24 cellular contexts compared by ENCODE assay signal in genomic region chr1:113507552-113508214, GRCh38.
DNase-seq lines count a peak whose midpoint lies in the region; ATAC-seq, FAIRE-seq and TF ChIP-seq lines count a peak whose summit lies in the region.
"Had no signal": no experiment of that assay in that cellular context is flagged by ENCODE, and none has a peak within 500 bp of the region (broad histone marks: within the 10 kb centered on the region; RNA-seq: fewer than 3 reads in every experiment).

No MANE protein-coding gene starts in this region.

- no peaks in the 10 kb centered on the region for H3K36me3 ChIP-seq in body of pancreas (replicated peaks in 1 of 2; ENCODE audit: insufficient read depth in 1 of 2, low read depth in 2 of 2)
- H3K36me3 ChIP-seq in mucosa of descending colon (ENCODE audit: low read depth): no peaks in the 10 kb centered on the region
- H3K36me3 ChIP-seq: BLaER1, HAP-1 had no signal

- peak overlapping the region in 3 of 4 donors; percentile 14 to 61 (median 23) for H3K27ac ChIP-seq in body of pancreas
- H3K27ac ChIP-seq in right cardiac atrium (ENCODE audit: low read length): no peak overlapping the region
- H3K27ac ChIP-seq: 22Rv1, BLaER1, C4-2B had no signal

- peaks cover 0 to 8% (median 0%) of the 10 kb centered on the region in 3 donors for H3K9me3 ChIP-seq in body of pancreas
- H3K9me3 ChIP-seq in mucosa of descending colon: peaks cover 17% of the 10 kb centered on the region
- H3K9me3 ChIP-seq in right cardiac atrium (ENCODE audit: control insufficient read depth, low read length): no peaks in the 10 kb centered on the region

- DNase-seq in H54 (ENCODE audit: insufficient read length, low spot score) (no peak), body of pancreas (no peak), left lobe of liver (ENCODE audit: low spot score) (no peak), mucosa of descending colon (no peak), right cardiac atrium (no peak), NCI-H1436 treated with DMSO at 0.1 percent for 48 hours (lab: John Stamatoyannopoulos, UW) (no peak), DMS79 treated with DMSO at 0.1 percent for 48 hours (lab: John Stamatoyannopoulos, UW) (no peak)
- no peak for DNase-seq in stimulated activated naive B cell treated with anti-CD40 and anti-IgM and Interleukin-4, amounts not matched to agents 10 μg/mL and 1 μg/mL and 100 μg/mL, for 72 hours
- DNase-seq: CD4-positive, alpha-beta T cell; CD8-positive, alpha-beta memory T cell; DMS 273 treated with DMSO at 0.1 percent for 48 hours; DMS79; GF-D8; HFFc6 had no signal

- no peak for TF ChIP-seq POLR2A in H54 (IDR thresholded peaks at IDR 0.05; ENCODE audit: low read depth, low read length)
- no peak for TF ChIP-seq POLR2A in body of pancreas (IDR thresholded peaks at IDR 0.05)

- H3K27me3 ChIP-seq in body of pancreas (no peaks in the 10 kb centered on the region), right cardiac atrium (ENCODE audit: control insufficient read depth, insufficient read depth) (no peaks in the 10 kb centered on the region)
- H3K27me3 ChIP-seq: BLaER1 had no signal

- intact Hi-C loops in body of pancreas (cut with DNase I) (no loop called here), mucosa of descending colon (cut with DNase I, micrococcal nuclease) (no loop called here), right cardiac atrium (cut with DNase I) (no loop called here)

- TF ChIP-seq CTCF in body of pancreas (IDR thresholded peaks at IDR 0.05) (no peak), mucosa of descending colon (IDR thresholded peaks at IDR 0.05) (no peak)

- H3K4me1 Mint-ChIP-seq in stimulated activated naive B cell treated with anti-CD40 and anti-IgM and Interleukin-4, amounts not matched to agents 10 μg/mL and 1 μg/mL and 100 μg/mL, for 72 hours: no peaks in the 10 kb centered on the region
- H3K4me1 Mint-ChIP-seq: B cell; CD8-positive, alpha-beta memory T cell had no signal

- H3K9me3 Mint-ChIP-seq in stimulated activated naive B cell treated with anti-CD40 and anti-IgM and Interleukin-4, amounts not matched to agents 10 μg/mL and 1 μg/mL and 100 μg/mL, for 72 hours: peaks cover 4 to 7% of the 10 kb centered on the region in 2 donors

- H3K27me3 Mint-ChIP-seq in stimulated activated naive B cell treated with anti-CD40 and anti-IgM and Interleukin-4, amounts not matched to agents 10 μg/mL and 1 μg/mL and 100 μg/mL, for 72 hours: peaks cover 0 to 5% of the 10 kb centered on the region in 2 donors
- H3K27me3 Mint-ChIP-seq: CD4-positive, alpha-beta T cell had no signal

- H3K4me1 ChIP-seq in body of pancreas (peaks cover 26% of the 10 kb centered on the region), mucosa of descending colon (ENCODE audit: low read depth) (peaks cover 11% of the 10 kb centered on the region), right cardiac atrium (ENCODE audit: control insufficient read depth, insufficient read depth, low read length) (peaks cover 2% of the 10 kb centered on the region)
- H3K4me1 ChIP-seq: BLaER1 had no signal

- no peak for ATAC-seq in body of pancreas
- peak; percentile 44 for ATAC-seq in left lobe of liver
- ATAC-seq in mucosa of descending colon: peak; percentile 13
- no peak for ATAC-seq in right cardiac atrium
- ATAC-seq in stimulated activated naive B cell treated with anti-CD40 and anti-IgM and Interleukin-4, amounts not matched to agents 10 μg/mL and 1 μg/mL and 100 μg/mL, for 72 hours (replicated peaks): no peak

- H3K27ac Mint-ChIP-seq in stimulated activated naive B cell treated with anti-CD40 and anti-IgM and Interleukin-4, amounts not matched to agents 10 μg/mL and 1 μg/mL and 100 μg/mL, for 72 hours: no peak overlapping the region
- H3K27ac Mint-ChIP-seq: B cell; CD4-positive, alpha-beta T cell; CD8-positive, alpha-beta memory T cell; GM23338; HFFc6 had no signal

- peak; percentile 27 for FAIRE-seq in H54 (lab: Jason Lieb, UNC)
- FAIRE-seq: A204.1, D721Med, GM12891, GM18507 had no signal

- H3K36me3 Mint-ChIP-seq in stimulated activated naive B cell treated with anti-CD40 and anti-IgM and Interleukin-4, amounts not matched to agents 10 μg/mL and 1 μg/mL and 100 μg/mL, for 72 hours: no peaks in the 10 kb centered on the region

- H3K4me3 ChIP-seq in body of pancreas: no peak overlapping the region
- H3K4me3 ChIP-seq in mucosa of descending colon: no peak overlapping the region
- no peak overlapping the region for H3K4me3 ChIP-seq in right cardiac atrium (ENCODE audit: low read length)
- H3K4me3 ChIP-seq: BLaER1, GM23338, HAP-1 had no signal

- H3K4me3 Mint-ChIP-seq in stimulated activated naive B cell treated with anti-CD40 and anti-IgM and Interleukin-4, amounts not matched to agents 10 μg/mL and 1 μg/mL and 100 μg/mL, for 72 hours: no peak overlapping the region
- H3K4me3 Mint-ChIP-seq: B cell; CD4-positive, alpha-beta T cell; CD8-positive, alpha-beta memory T cell; GM23338; HFFc6 had no signal

Comparison
In these comparisons a context has a peak if more than half of its experiments do, and no peak if none do; other contexts are left out.
1. ATAC-seq: peak in left lobe of liver (single experiment) and mucosa of descending colon (single experiment); none in body of pancreas (single experiment), right cardiac atrium (0 of 2) and stimulated activated naive B cell treated with anti-CD40 and anti-IgM and Interleukin-4, amounts not matched to agents 10 μg/mL and 1 μg/mL and 100 μg/mL, for 72 hours (0 of 2).